Comparison of ENCODE assay signal across 1 cellular context in the genomic region with DNA sequence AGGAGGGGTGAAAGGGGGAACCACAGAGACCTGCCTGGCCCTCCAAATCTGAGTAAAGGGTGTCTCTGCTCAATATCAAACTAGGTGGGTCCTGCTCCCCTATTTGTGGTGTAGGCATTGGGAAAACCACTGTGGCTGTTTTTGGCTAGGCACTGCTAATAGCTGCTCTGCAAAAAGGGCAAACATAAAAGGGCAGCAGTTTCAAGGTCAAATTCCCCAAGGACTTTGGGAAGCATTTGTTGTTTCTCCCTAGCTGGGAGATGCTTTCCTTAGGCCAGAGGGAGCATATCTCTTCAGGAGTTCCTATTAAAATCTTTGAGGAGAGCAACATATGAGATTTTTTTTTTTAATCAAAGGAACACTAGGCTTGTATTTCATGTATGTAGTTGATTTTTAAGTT.
TF ChIP-seq lines count a peak whose summit lies in the region.

No MANE protein-coding gene starts in this region.

TF ChIP-seq in HEK293T, 16 proteins besides CTCF, POLR2A, EP300 and RAD21 (continued from another document):
- no peak for TF ChIP-seq BHLHE40 (IDR thresholded peaks at IDR 0.05; ENCODE audit: borderline replicate concordance)
- TF ChIP-seq ELF4 (IDR thresholded peaks at IDR 0.05) = no peak
- TF ChIP-seq SP1 (IDR thresholded peaks at IDR 0.05) = no peak
- no peak for TF ChIP-seq FOXK2 (IDR thresholded peaks at IDR 0.05)
TF ChIP-seq in HEK293T: peak in this region for 0.
